ENCODE assay signal across 23 cellular contexts in genomic region chr1:189929501-189930099, GRCh38.
DNase-seq lines count a peak whose midpoint lies in the region; FAIRE-seq and TF ChIP-seq lines count a peak whose summit lies in the region.
"Had no signal": no experiment of that assay in that cellular context is flagged by ENCODE, and none has a peak within 500 bp of the region (broad histone marks: within the 10 kb centered on the region; RNA-seq: fewer than 3 reads in every experiment).

No MANE protein-coding gene starts in this region.

- no peak overlapping the region for H3K27ac Mint-ChIP-seq in activated naive CD8-positive, alpha-beta T cell treated with anti-CD3 and anti-CD28 coated beads for 36 hours
- H3K27ac Mint-ChIP-seq: B cell had no signal

- H3K4me3 Mint-ChIP-seq in activated naive CD8-positive, alpha-beta T cell treated with anti-CD3 and anti-CD28 coated beads for 36 hours, result no peak overlapping the region
- H3K4me3 Mint-ChIP-seq: B cell had no signal

- H3K27me3 Mint-ChIP-seq in activated naive CD8-positive, alpha-beta T cell treated with anti-CD3 and anti-CD28 coated beads for 36 hours, result no peaks in the 10 kb centered on the region
- H3K27me3 Mint-ChIP-seq: B cell had no signal

- intact Hi-C loops in left ventricle myocardium inferior (cut with micrococcal nuclease), result no loop called here
- intact Hi-C loops in kidney (cut with DNase I), result no loop called here

- H3K27ac ChIP-seq in left ventricle myocardium inferior (replicated peaks) (no peak overlapping the region), kidney (ENCODE audit: low read depth in 2 of 2, low read length in 2 of 2) (no peak overlapping the region)
- H3K27ac ChIP-seq: A549, GM23248, HL-60, SK-N-MC had no signal

- H3K27me3 ChIP-seq in left ventricle myocardium inferior (ENCODE audit: low read depth), result no peaks in the 10 kb centered on the region

- peaks cover 70% of the 10 kb centered on the region for H3K9me3 ChIP-seq in left ventricle myocardium inferior (replicated peaks)
- no peaks in the 10 kb centered on the region for H3K9me3 ChIP-seq in kidney (ENCODE audit: control insufficient read depth in 1 of 2, low read length in 2 of 2)
- H3K9me3 ChIP-seq: A549 had no signal

- no peak overlapping the region for H3K9ac ChIP-seq in kidney (ENCODE audit: low read length in 2 of 2)
- H3K9ac ChIP-seq: GM23248 had no signal

- DNase-seq in DMS53 (lab: John Stamatoyannopoulos, UW) (peak; percentile 59), NCI-H146 (lab: John Stamatoyannopoulos, UW) (peak; percentile 87), NCI-H748 treated with DMSO at 0.1 percent for 48 hours (lab: John Stamatoyannopoulos, UW) (peak; percentile 28), iPS DF 4.7 (ENCODE audit: extremely low read depth, low spot score) (peak; percentile 2), left ventricle myocardium inferior (no peak), kidney (no peak)
- no peak for DNase-seq in activated naive CD8-positive, alpha-beta T cell treated with anti-CD3 and anti-CD28 coated beads for 36 hours
- DNase-seq: DMS79 treated with DMSO at 0.1 percent for 48 hours, GM23248, HCEC 1CT, KG1, NCI-H1105, NCI-H1694, NCI-H2081, OCI-M1, Right ventricle myocardium superior, SW 1271 had no signal

- no peak overlapping the region for H3K4me3 ChIP-seq in left ventricle myocardium inferior
- no peak overlapping the region for H3K4me3 ChIP-seq in kidney (ENCODE audit: low read length in 2 of 2)
- H3K4me3 ChIP-seq: A549, GM12878, GM23248, SK-N-MC had no signal

- H3K4me1 ChIP-seq in left ventricle myocardium inferior (no peaks in the 10 kb centered on the region), kidney (ENCODE audit: control insufficient read depth in 1 of 2, insufficient read depth in 1 of 2, low read depth in 1 of 2, low read length in 2 of 2) (no peaks in the 10 kb centered on the region)
- H3K4me1 ChIP-seq: A549 had no signal

- H3K36me3 ChIP-seq in left ventricle myocardium inferior (no peaks in the 10 kb centered on the region), kidney (ENCODE audit: control insufficient read depth in 1 of 2, insufficient read depth in 2 of 2, low read length in 2 of 2) (no peaks in the 10 kb centered on the region)

- peaks cover 15% of the 10 kb centered on the region for H3K9me3 Mint-ChIP-seq in activated naive CD8-positive, alpha-beta T cell treated with anti-CD3 and anti-CD28 coated beads for 36 hours

- no peaks in the 10 kb centered on the region for H3K4me1 Mint-ChIP-seq in activated naive CD8-positive, alpha-beta T cell treated with anti-CD3 and anti-CD28 coated beads for 36 hours
- H3K4me1 Mint-ChIP-seq: B cell had no signal

- TF ChIP-seq CTCF in left ventricle myocardium inferior (IDR thresholded peaks at IDR 0.05; ENCODE audit: borderline replicate concordance) (no peak), kidney (IDR thresholded peaks at IDR 0.05; ENCODE audit: borderline replicate concordance, extremely low read depth, insufficient read depth) (no peak)

- no peak for FAIRE-seq in kidney (lab: Jason Lieb, UNC)
- FAIRE-seq: GM12878, HTR-8/SVneo had no signal

- no peaks in the 10 kb centered on the region for H3K36me3 Mint-ChIP-seq in activated naive CD8-positive, alpha-beta T cell treated with anti-CD3 and anti-CD28 coated beads for 36 hours

Comparison
In these comparisons a context has a peak if more than half of its experiments do, and no peak if none do; other contexts are left out.
1. DNase-seq: peak in DMS53 (single experiment), NCI-H146 (single experiment), NCI-H748 treated with DMSO at 0.1 percent for 48 hours (single experiment) and iPS DF 4.7 (single experiment); none in left ventricle myocardium inferior (single experiment), kidney (single experiment) and activated naive CD8-positive, alpha-beta T cell treated with anti-CD3 and anti-CD28 coated beads for 36 hours (single experiment).